In genomic region chr2:24489465-24489864, GRCh38 we compare ENCODE assay signal across 11 cellular contexts. TPM values are rescaled to one million over a fixed set of nuclear protein-coding genes. Genes with fewer than 3 reads are reported as not detected.
A peak's percentile ranks its signal among the peaks of the same experiment; 100 is the strongest.
DNase-seq lines count a peak whose midpoint lies in the region; ATAC-seq and TF ChIP-seq lines count a peak whose summit lies in the region.
"Had no signal": no experiment of that assay in that cellular context is flagged by ENCODE, and none has a peak within 500 bp of the region (broad histone marks: within the 10 kb centered on the region; RNA-seq: fewer than 3 reads in every experiment).

No MANE protein-coding gene starts in this region.

- no peaks in the 10 kb centered on the region for H3K9me2 ChIP-seq in PC-3 (replicated peaks; ENCODE audit: low read length)

- ATAC-seq in PC-3, result no peak
- no peak for ATAC-seq in HG03354 (IDR thresholded peaks at IDR 0.05; ENCODE audit: poor library complexity, severe bottlenecking, unreplicated experiment)

- DNase-seq in NCI-H2029 (lab: John Stamatoyannopoulos, UW), result peak; percentile 3
- no peak for DNase-seq in NCI-H2029 treated with DMSO at 0.1 percent for 48 hours (lab: John Stamatoyannopoulos, UW)
- no peak for DNase-seq in PC-3
- no peak for DNase-seq in esophagus muscularis mucosa (ENCODE audit: extremely low spot score)
- DNase-seq in smooth muscle cell (lab: John Stamatoyannopoulos, UW; ENCODE audit: unreplicated experiment), result no peak
- no peak for DNase-seq in AG20443 (ENCODE audit: low spot score)
- DNase-seq in NCI-H1417 treated with DMSO at 0.1 percent for 48 hours (lab: John Stamatoyannopoulos, UW), result no peak
- DNase-seq: midbrain had no signal

- TF ChIP-seq CTCF in PC-3 (conservative IDR thresholded peaks at IDR 0.05; ENCODE audit: low read depth, low read length), result no peak
- TF ChIP-seq CTCF in esophagus muscularis mucosa (IDR thresholded peaks at IDR 0.05), result no peak
- no peak for TF ChIP-seq CTCF in smooth muscle cell (IDR thresholded peaks at IDR 0.05; ENCODE audit: borderline replicate concordance, insufficient read depth, poor library complexity, severe bottlenecking)

- TF ChIP-seq POLR2A in esophagus muscularis mucosa (IDR thresholded peaks at IDR 0.05; ENCODE audit: low read depth), result no peak

- H3K36me3 ChIP-seq in PC-3 (ENCODE audit: low read depth, low read length) (no peaks in the 10 kb centered on the region), esophagus muscularis mucosa (no peaks in the 10 kb centered on the region), smooth muscle cell (ENCODE audit: low read depth) (no peaks in the 10 kb centered on the region)
- H3K36me3 ChIP-seq: HAP-1 had no signal

- peaks cover 26% of the 10 kb centered on the region for H3K79me2 ChIP-seq in PC-3 (ENCODE audit: low read length)
- peaks cover 20% of the 10 kb centered on the region for H3K79me2 ChIP-seq in smooth muscle cell (ENCODE audit: low read depth)

- CTCF ChIA-PET in PC-3 (lab: Charles Lee), result no interaction called here

- H3K4me2 ChIP-seq in PC-3 (ENCODE audit: low read length), result 0 out of 2 replicates have a peak overlapping the region, but pooled peaks have one; percentile 82
- H3K4me2 ChIP-seq in smooth muscle cell, result no peak overlapping the region

- POLR2A ChIA-PET in PC-3 (lab: Charles Lee; ENCODE audit: unreplicated experiment), result no interaction called here

- no peak overlapping the region for H3K4me3 ChIP-seq in PC-3 (ENCODE audit: low read length)
- no peak overlapping the region for H3K4me3 ChIP-seq in esophagus muscularis mucosa
- H3K4me3 ChIP-seq in smooth muscle cell, result no peak overlapping the region
- H3K4me3 ChIP-seq: HAP-1 had no signal

- peaks cover 25% of the 10 kb centered on the region for H3K4me1 ChIP-seq in PC-3 (ENCODE audit: insufficient read depth, low read length)
- H3K4me1 ChIP-seq in esophagus muscularis mucosa, result peaks cover 11 to 38% (median 32%) of the 10 kb centered on the region in 4 donors
- H3K4me1 ChIP-seq in smooth muscle cell (ENCODE audit: low read depth), result peaks cover 25% of the 10 kb centered on the region

- BruUV-seq in PC-3 (replicated peaks; lab: Mats Ljungman, UMichigan), result no TSS peak

- H3K27ac ChIP-seq in PC-3 (ENCODE audit: low read length) (no peak overlapping the region), esophagus muscularis mucosa (replicated peaks in 1 of 4) (peak overlapping the region; percentile 92 to 93 (median 92)), smooth muscle cell (ENCODE audit: low read depth) (no peak overlapping the region)
- H3K27ac ChIP-seq: epithelial cell of prostate had no signal

- intact Hi-C loops in PC-3 (cut with micrococcal nuclease), result no loop called here
- intact Hi-C loops in esophagus muscularis mucosa (cut with DNase I), result no loop called here

- WGBS in esophagus muscularis mucosa, result 94% methylated on average over 6 of the region's 6 CpGs
- 67% methylated on average over 6 of the region's 6 CpGs for WGBS in smooth muscle cell (ENCODE audit: low lambda C conversion rate)

- no peak overlapping the region; the same call in 1 of the 2 replicates for H2AFZ ChIP-seq in PC-3 (ENCODE audit: low read length)
- H2AFZ ChIP-seq in smooth muscle cell (ENCODE audit: low read depth), result peak overlapping the region; percentile 51

- no peaks in the 10 kb centered on the region for H3K27me3 ChIP-seq in PC-3 (ENCODE audit: low read length)
- H3K27me3 ChIP-seq in esophagus muscularis mucosa, result no peaks in the 10 kb centered on the region
- H3K27me3 ChIP-seq in smooth muscle cell (ENCODE audit: low read depth), result no peaks in the 10 kb centered on the region

- no peaks in the 10 kb centered on the region for H3K9me3 ChIP-seq in PC-3 (ENCODE audit: low read length)
- no peaks in the 10 kb centered on the region for H3K9me3 ChIP-seq in esophagus muscularis mucosa
- no peaks in the 10 kb centered on the region for H3K9me3 ChIP-seq in smooth muscle cell (replicated peaks; ENCODE audit: low read depth)

- TF ChIP-seq EP300 in esophagus muscularis mucosa (IDR thresholded peaks at IDR 0.05), result no peak

- H3F3A ChIP-seq in PC-3 (ENCODE audit: low read length, unreplicated experiment), result no peaks in the 10 kb centered on the region
- peaks cover 7% of the 10 kb centered on the region for H3F3A ChIP-seq in smooth muscle cell (ENCODE audit: low read depth)

- no peaks in the 10 kb centered on the region for H4K20me1 ChIP-seq in PC-3 (ENCODE audit: low read length)
- peaks cover 25% of the 10 kb centered on the region for H4K20me1 ChIP-seq in smooth muscle cell (ENCODE audit: low read depth)

- H3K9ac ChIP-seq in PC-3 (ENCODE audit: low read length) (no peak overlapping the region), smooth muscle cell (ENCODE audit: low read depth) (no peak overlapping the region)

RNA-seq across cellular contexts. Expression of gene NCOA1, which starts 1.6 kb away (rescaled TPM):
- total RNA-seq in PC-3 (2014; rRNA removed) (7.5 and 8.2 TPM in 2 replicates), esophagus muscularis mucosa (10 to 100 TPM; 43.9 to 49.4 (median 47.3) TPM), smooth muscle cell (11.2 and 21.0 TPM in 2 replicates)
- 8.5 and 9.7 TPM in 2 replicates for polyA plus RNA-seq in smooth muscle cell

Comparison
In these comparisons a context has a peak if more than half of its experiments do, and no peak if none do; other contexts are left out.
1. H3K27ac ChIP-seq: peak in esophagus muscularis mucosa (4 of 4); none in PC-3 (single experiment) and smooth muscle cell (single experiment).